ENCODE assay signal across 22 cellular contexts in genomic region chr11:65129649-65130441, GRCh38. TPM values are rescaled to one million over a fixed set of nuclear protein-coding genes. Genes with fewer than 3 reads are reported as not detected.
A peak's percentile ranks its signal among the peaks of the same experiment; 100 is the strongest.
DNase-seq lines count a peak whose midpoint lies in the region; ATAC-seq and TF ChIP-seq lines count a peak whose summit lies in the region.
"Had no signal": no experiment of that assay in that cellular context is flagged by ENCODE, and none has a peak within 500 bp of the region (broad histone marks: within the 10 kb centered on the region; RNA-seq: fewer than 3 reads in every experiment).

No MANE protein-coding gene starts in this region.

- DNase-seq in NAMALWA (ENCODE audit: low spot score) (peak; percentile 80), choroid plexus epithelial cell (ENCODE audit: low read depth) (no peak), spleen (peak; percentile 82), A172 (ENCODE audit: low spot score) (no peak)
- DNase-seq in stimulated activated CD4-positive, alpha-beta T cell treated with anti-CD3 and anti-CD28 coated beads, Interleukin-15, amount 100 ng/mL, for 24 hours: no peak
- DNase-seq: activated CD4-positive, alpha-beta memory T cell treated with anti-CD3 and anti-CD28 coated beads for 36 hours; activated T-cell treated with anti-CD3 and anti-CD28 coated beads, Interleukin-2, amount 50 U/mL, for 48 hours; COR-L47; cortex of kidney; heart right ventricle; immature natural killer cell; NCI-H1092 treated with DMSO at 0.1 percent for 48 hours; NCI-H510A; occipital lobe; SHP77; stimulated activated naive CD4-positive, alpha-beta T cell treated with Interleukin-2 at 50 U/mL for 16 hours; T-cell; tibial artery had no signal

- TF ChIP-seq POLR2A in spleen (IDR thresholded peaks at IDR 0.05): no peak

- H3K4me1 ChIP-seq in spleen: peaks cover 31 to 77% (median 47%) of the 10 kb centered on the region in 6 donors

- peak overlapping the region in 4 of 8 donors; percentile 92 to 100 (median 96) for H3K27ac ChIP-seq in spleen
- H3K27ac ChIP-seq: body of pancreas, heart right ventricle, right atrium auricular region, tibial artery had no signal

- 84 to 91% (median 87%) methylated on average over 7 to 13 of the region's 13 CpGs for WGBS in spleen, 5 donors

- H3K27me3 ChIP-seq in spleen (replicated peaks in 1 of 7): no peaks in the 10 kb centered on the region
- H3K27me3 ChIP-seq: body of pancreas, heart right ventricle, right atrium auricular region, tibial artery had no signal

- H3K9me3 ChIP-seq in spleen: no peaks in the 10 kb centered on the region
- H3K9me3 ChIP-seq: body of pancreas, heart right ventricle, right atrium auricular region, tibial artery had no signal

- TF ChIP-seq CTCF in GM12872 (IDR thresholded peaks at IDR 0.05; ENCODE audit: insufficient read depth, low read depth, low read length) (0 out of 3 replicates have a peak, but pooled peaks have one; percentile 13), choroid plexus epithelial cell (conservative IDR thresholded peaks at IDR 0.05; ENCODE audit: low read depth, low read length) (peak; percentile 3), spleen (IDR thresholded peaks at IDR 0.05 in 8 of 11, conservative IDR thresholded peaks at IDR 0.05 in 3 of 11) (peak in 5 of 11 experiments; percentile 10 to 42 (median 25))

- peaks cover 14 to 82% (median 80%) of the 10 kb centered on the region in 6 donors for H3K36me3 ChIP-seq in spleen

- ATAC-seq in GM18858 (IDR thresholded peaks at IDR 0.05; ENCODE audit: unreplicated experiment): no peak
- ATAC-seq: body of pancreas, heart right ventricle, T-cell had no signal

- intact Hi-C loops in spleen (cut with DNase I; ENCODE audit: low total_unique reads): no loop called here

- H3K4me3 ChIP-seq in choroid plexus epithelial cell (ENCODE audit: low read depth, low read length) (no peak overlapping the region), spleen (peak overlapping the region in 2 of 8 donors; percentile 6 to 77)
- H3K4me3 ChIP-seq: body of pancreas, heart right ventricle, right atrium auricular region, tibial artery had no signal

RNA-seq across cellular contexts. Expression of gene SYVN1, which starts 4.5 kb away (rescaled TPM):
- 100 to 1,000 TPM in 5 of 7 donors, 10 to 100 TPM in 2; 90.9 to 152 (median 110) TPM for total RNA-seq in spleen
- polyA plus RNA-seq in spleen: 10 to 100 TPM; 35.1 to 62.8 (median 53.6) TPM
- 17.0 and 30.6 TPM in 2 replicates for total RNA-seq in A172 (2014; rRNA removed; shearing (Covaris generic))

RNA-seq across cellular contexts. Expression of gene MRPL49, which starts 7.7 kb away (rescaled TPM):
- 10 to 100 TPM; 31.9 to 51.2 (median 40.8) TPM for total RNA-seq in spleen
- 10 to 100 TPM; 20.0 to 42.4 (median 30.8) TPM for polyA plus RNA-seq in spleen
- total RNA-seq in A172 (2014; rRNA removed; shearing (Covaris generic)): 52.8 and 82.4 TPM in 2 replicates

RNA-seq across cellular contexts. Expression of gene FAU, which starts 7.9 kb away (rescaled TPM):
- total RNA-seq in spleen: 1,000 to 10,000 TPM in 1 of 7 donors, 100 to 1,000 TPM in 6; 528 to 1,008 (median 809) TPM
- polyA plus RNA-seq in spleen: 1,000 to 10,000 TPM; 1,501 to 2,170 (median 2,090) TPM
- 286 and 528 TPM in 2 replicates for total RNA-seq in A172 (2014; rRNA removed; shearing (Covaris generic))

RNA-seq across cellular contexts. Expression of gene ZNHIT2, which starts 12.3 kb away (rescaled TPM):
- 10 to 100 TPM in 4 of 7 donors, 1 to 10 TPM in 3; 7.9 to 16.4 (median 10.2) TPM for total RNA-seq in spleen
- 10 to 100 TPM; 19.1 to 21.1 (median 19.2) TPM for polyA plus RNA-seq in spleen
- total RNA-seq in A172 (2014; rRNA removed; shearing (Covaris generic)): 10.4 and 22.3 TPM in 2 replicates

RNA-seq across cellular contexts. Expression of gene TM7SF2, which starts 18.2 kb away (rescaled TPM):
- 10 to 100 TPM in 6 of 7 donors, 1 to 10 TPM in 1; 8.9 to 29.7 (median 13.9) TPM for total RNA-seq in spleen
- polyA plus RNA-seq in spleen: 10 to 100 TPM; 14.1 to 16.9 (median 14.5) TPM
- total RNA-seq in A172 (2014; rRNA removed; shearing (Covaris generic)): 1.9 and 8.5 TPM in 2 replicates

Comparison
In these comparisons a context has a peak if more than half of its experiments do, and no peak if none do; other contexts are left out.
1. DNase-seq: peak in NAMALWA (single experiment) and spleen (single experiment); none in choroid plexus epithelial cell (single experiment), stimulated activated CD4-positive, alpha-beta T cell treated with anti-CD3 and anti-CD28 coated beads, Interleukin-15, amount 100 ng/mL, for 24 hours (single experiment) and A172 (single experiment).